In genomic region chr6:5302995-5303622, GRCh38 we compare ENCODE assay signal across 1 cellular context.
TF ChIP-seq lines count a peak whose summit lies in the region.

No MANE protein-coding gene starts in this region.

TF ChIP-seq in GM23338, 12 proteins besides CTCF, POLR2A, EP300 and RAD21:
- TF ChIP-seq ZNF462 (CRISPR knock-in tag; IDR thresholded peaks at IDR 0.05) = no peak
- no peak for TF ChIP-seq CREB1 (CRISPR knock-in tag; IDR thresholded peaks at IDR 0.05; ENCODE audit: low read depth)
- no peak for TF ChIP-seq JUNB (IDR thresholded peaks at IDR 0.05; ENCODE audit: unreplicated experiment)
- TF ChIP-seq ZNF114 (CRISPR knock-in tag; IDR thresholded peaks at IDR 0.05) = no peak
- no peak for TF ChIP-seq EZH2 (IDR thresholded peaks at IDR 0.05; ENCODE audit: low read depth, unreplicated experiment)
- no peak for TF ChIP-seq ZNF331 (CRISPR knock-in tag; IDR thresholded peaks at IDR 0.05; ENCODE audit: low read depth)
- no peak for TF ChIP-seq STAT1 (IDR thresholded peaks at IDR 0.05; ENCODE audit: unreplicated experiment)
- TF ChIP-seq REST (IDR thresholded peaks at IDR 0.05; ENCODE audit: unreplicated experiment) = no peak
- TF ChIP-seq EZH2phosphoT487 (IDR thresholded peaks at IDR 0.05; ENCODE audit: unreplicated experiment) = no peak
- TF ChIP-seq, protein P1, sequence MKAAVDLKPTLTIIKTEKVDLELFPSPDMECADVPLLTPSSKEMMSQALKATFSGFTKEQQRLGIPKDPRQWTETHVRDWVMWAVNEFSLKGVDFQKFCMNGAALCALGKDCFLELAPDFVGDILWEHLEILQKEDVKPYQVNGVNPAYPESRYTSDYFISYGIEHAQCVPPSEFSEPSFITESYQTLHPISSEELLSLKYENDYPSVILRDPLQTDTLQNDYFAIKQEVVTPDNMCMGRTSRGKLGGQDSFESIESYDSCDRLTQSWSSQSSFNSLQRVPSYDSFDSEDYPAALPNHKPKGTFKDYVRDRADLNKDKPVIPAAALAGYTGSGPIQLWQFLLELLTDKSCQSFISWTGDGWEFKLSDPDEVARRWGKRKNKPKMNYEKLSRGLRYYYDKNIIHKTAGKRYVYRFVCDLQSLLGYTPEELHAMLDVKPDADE (IDR thresholded peaks at IDR 0.05) = no peak
- no peak for TF ChIP-seq NANOG (IDR thresholded peaks at IDR 0.05; ENCODE audit: borderline replicate concordance)
- no peak for TF ChIP-seq POLR2AphosphoS5 (IDR thresholded peaks at IDR 0.05; ENCODE audit: low read depth)
